ENCODE assay signal across 14 cellular contexts in the genomic region with DNA sequence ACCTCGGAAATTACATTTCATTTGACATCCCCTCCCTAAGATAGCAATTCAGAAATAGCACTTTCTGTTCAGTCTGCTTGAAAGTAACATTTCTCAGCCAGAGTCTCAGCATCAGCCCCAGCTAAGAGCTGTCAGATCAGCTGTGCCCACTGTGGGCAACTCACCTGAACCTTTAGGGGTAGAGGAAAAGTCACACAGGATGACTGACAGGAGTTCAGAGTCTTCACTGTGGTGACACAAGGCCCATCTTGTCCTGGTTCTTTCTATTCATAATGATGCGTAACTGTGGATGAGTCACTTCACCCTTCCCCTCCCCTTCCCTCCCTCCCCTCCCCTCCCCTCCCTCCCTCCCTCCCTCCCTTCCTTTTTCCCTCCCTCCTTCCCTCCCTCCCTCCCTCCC.
DNase-seq lines count a peak whose midpoint lies in the region; ATAC-seq, FAIRE-seq and TF ChIP-seq lines count a peak whose summit lies in the region.
"Had no signal": no experiment of that assay in that cellular context is flagged by ENCODE, and none has a peak within 500 bp of the region (broad histone marks: within the 10 kb centered on the region; RNA-seq: fewer than 3 reads in every experiment).

No MANE protein-coding gene starts in this region.

- WGBS in GM12878 (ENCODE audit: insufficient coverage, insufficient replicate concordance, low lambda C conversion rate, missing lambda C conversion rate), result 50% methylated on average over 2 of the region's 2 CpGs
- WGBS in psoas muscle, 3 donors, result 64 to 75% (median 70%) methylated on average over 2 of the region's 2 CpGs
- 71 to 80% methylated on average over 2 of the region's 2 CpGs for WGBS in thyroid gland, 2 donors

- H3K9me3 ChIP-seq in T-helper 17 cell (ENCODE audit: control insufficient read depth, low read length, poor library complexity, severe bottlenecking) (no peaks in the 10 kb centered on the region), GM12878 (replicated peaks; ENCODE audit: control insufficient read depth, insufficient read depth, low read length) (no peaks in the 10 kb centered on the region), psoas muscle (no peaks in the 10 kb centered on the region), thyroid gland (no peaks in the 10 kb centered on the region)
- H3K9me3 ChIP-seq: upper lobe of right lung had no signal

- no peaks in the 10 kb centered on the region for H3K36me3 Mint-ChIP-seq in T-helper 17 cell (ENCODE audit: low read depth)

- peaks cover 35% of the 10 kb centered on the region for H3K4me1 Mint-ChIP-seq in T-helper 17 cell

- in situ Hi-C loops in GM12878 (cut with MboI), result no loop called here

- TF ChIP-seq POLR2A in GM12878 (IDR thresholded peaks at IDR 0.05; ENCODE audit: low read depth, low read length) (no peak), thyroid gland (IDR thresholded peaks at IDR 0.05) (no peak)

- CTCF ChIA-PET in GM12878 (lab: Yijun Ruan, JAX), result interaction anchor here (1.0 to 9.4 kb wide), 6 partner anchors 8 to 104 kb away, joined by 3 to 75 read pairs (median 16); no protein-coding TSS in a partner anchor

- DNase-seq in stimulated activated CD4-positive, alpha-beta T cell treated with anti-CD3 and anti-CD28 coated beads, Interleukin-15, amount 100 ng/mL, for 24 hours, result peak; percentile 39
- DNase-seq in stimulated activated CD4-positive, alpha-beta T cell treated with anti-CD3 and anti-CD28 coated beads, Interleukin-2, amount 100 ng/mL, for 24 hours, result no peak
- DNase-seq in T-helper 17 cell, result no peak
- no peak for DNase-seq in GM12878 (ENCODE audit: low read depth, low spot score)
- peak; percentile 21 for DNase-seq in urothelium cell line (ENCODE audit: low spot score)
- DNase-seq in psoas muscle, result no peak
- no peak for DNase-seq in thyroid gland
- DNase-seq: AML-193, NCI-H526 treated with DMSO at 0.1 percent for 48 hours, SHP77, upper lobe of right lung had no signal

- TF ChIP-seq CTCF in GM12878 (IDR thresholded peaks at IDR 0.05 in 2 of 3, conservative IDR thresholded peaks at IDR 0.05 in 1 of 3; ENCODE audit: control insufficient read depth in 2 of 3, extremely low read depth in 1 of 3, insufficient read depth in 1 of 3, low read depth in 3 of 3, low read length in 3 of 3) (no peak), psoas muscle (IDR thresholded peaks at IDR 0.05) (no peak), thyroid gland (IDR thresholded peaks at IDR 0.05) (no peak)

- no peaks in the 10 kb centered on the region; the same call in 1 of the 2 replicates for H3K4me1 ChIP-seq in GM12878 (ENCODE audit: control insufficient read depth, insufficient read depth, low read length)
- H3K4me1 ChIP-seq in psoas muscle, result no peaks in the 10 kb centered on the region
- H3K4me1 ChIP-seq in thyroid gland, result no peaks in the 10 kb centered on the region
- H3K4me1 ChIP-seq: upper lobe of right lung had no signal

- no peak overlapping the region for H3K9ac ChIP-seq in GM12878 (ENCODE audit: control insufficient read depth, insufficient read depth, low read length)

- SMC1A ChIA-PET in GM12878 (lab: Charles Lee; ENCODE audit: uncharacterized antibody, unreplicated experiment), result interaction anchor here (1.9 to 47.0 kb wide), 5 partner anchors 10 to 97 kb away, joined by 6 to 1803 read pairs (median 199); no protein-coding TSS in a partner anchor

- H3K27me3 Mint-ChIP-seq in T-helper 17 cell, result no peaks in the 10 kb centered on the region

- peak overlapping the region; percentile 57 for H3K4me3 Mint-ChIP-seq in T-helper 17 cell

- no peak for TF ChIP-seq EP300 in GM12878 (IDR thresholded peaks at IDR 0.05; ENCODE audit: borderline replicate concordance in 1 of 2, control insufficient read depth in 1 of 2, low read depth in 2 of 2, low read length in 2 of 2)

- peak overlapping the region; percentile 52 for H2AFZ ChIP-seq in GM12878 (ENCODE audit: control insufficient read depth, low read depth, low read length)

- FAIRE-seq in GM12878 (lab: Jason Lieb, UNC) (no peak), urothelium cell line (lab: Jason Lieb, UNC) (no peak)
- FAIRE-seq: TTC549 had no signal

- POLR2A ChIA-PET in GM12878 (lab: Charles Lee), result interaction anchor here (0.9 to 20.1 kb wide), 9 partner anchors 9 to 97 kb away, joined by 3 to 367 read pairs (median 12); no protein-coding TSS in a partner anchor

- H3K27ac ChIP-seq in GM12878 (ENCODE audit: control insufficient read depth, insufficient read depth) (no peak overlapping the region), psoas muscle (no peak overlapping the region), thyroid gland (no peak overlapping the region)
- H3K27ac ChIP-seq: cardiac muscle cell, upper lobe of right lung had no signal

- no peak for TF ChIP-seq RAD21 in GM12878 (IDR thresholded peaks at IDR 0.05; ENCODE audit: insufficient read depth, low read depth, low read length)

- RAD21 ChIA-PET in GM12878 (lab: Charles Lee; ENCODE audit: unreplicated experiment), result interaction anchor here (1.6 to 22.5 kb wide), 7 partner anchors 7 to 97 kb away, joined by 5 to 737 read pairs (median 29); a partner anchor contains a TSS

- H3K27me3 ChIP-seq in GM12878 (replicated peaks in 1 of 2; ENCODE audit: control insufficient read depth in 2 of 2, insufficient read depth in 2 of 2, low read length in 1 of 2), result no peaks in the 10 kb centered on the region
- peaks cover 0 to 3% (median 3%) of the 10 kb centered on the region in 3 donors for H3K27me3 ChIP-seq in psoas muscle (ENCODE audit: insufficient read depth in 3 of 3, low read length in 2 of 3)
- H3K27me3 ChIP-seq in thyroid gland, result no peaks in the 10 kb centered on the region
- H3K27me3 ChIP-seq: cardiac muscle cell, upper lobe of right lung had no signal

- no peaks in the 10 kb centered on the region for H3K79me2 ChIP-seq in GM12878 (ENCODE audit: control insufficient read depth, insufficient read depth, low read length)

- H4K20me1 ChIP-seq in GM12878 (ENCODE audit: control insufficient read depth, insufficient read depth), result no peaks in the 10 kb centered on the region

- H3K27ac Mint-ChIP-seq in T-helper 17 cell, result peak overlapping the region; percentile 88

- H3K36me3 ChIP-seq in GM12878 (ENCODE audit: control insufficient read depth in 2 of 2, insufficient read depth in 2 of 2, low read length in 1 of 2) (no peaks in the 10 kb centered on the region), psoas muscle (ENCODE audit: insufficient read depth in 1 of 2, low read depth in 1 of 2) (no peaks in the 10 kb centered on the region), thyroid gland (no peaks in the 10 kb centered on the region)
- H3K36me3 ChIP-seq: cardiac muscle cell, upper lobe of right lung had no signal

- H3K4me2 ChIP-seq in GM12878 (ENCODE audit: control insufficient read depth, insufficient read depth), result peak overlapping the region; percentile 63; the same call in 1 of the 2 replicates

- no TSS peak for BruUV-seq in GM12878 (replicated peaks; lab: Mats Ljungman, UMichigan)

- H3K4me3 ChIP-seq in GM12878 (no peak overlapping the region), psoas muscle (no peak overlapping the region), thyroid gland (replicated peaks in 1 of 3) (no peak overlapping the region)
- H3K4me3 ChIP-seq: cardiac muscle cell, upper lobe of right lung had no signal

- intact Hi-C loops in GM12878 (cut with micrococcal nuclease; ENCODE audit: unreplicated experiment), result no loop called here
- intact Hi-C loops in psoas muscle (cut with DNase I), result no loop called here
- intact Hi-C loops in thyroid gland (cut with DNase I), result no loop called here

- ATAC-seq in T-helper 17 cell (peak; percentile 76), GM12878 (peak; percentile 67), psoas muscle (no peak), HG03175 (IDR thresholded peaks at IDR 0.05; ENCODE audit: unreplicated experiment) (no peak)
- ATAC-seq: upper lobe of right lung had no signal

TF ChIP-seq in GM12878, 131 proteins besides CTCF, POLR2A, EP300 and RAD21 (continues in another document):
- no peak for TF ChIP-seq ESRRA (IDR thresholded peaks at IDR 0.05; ENCODE audit: low read length)
- no peak for TF ChIP-seq NR2F1 (conservative IDR thresholded peaks at IDR 0.05)
- TF ChIP-seq MEF2B (IDR thresholded peaks at IDR 0.05; ENCODE audit: partially characterized antibody, poor library complexity, severe bottlenecking), result no peak
- TF ChIP-seq PAX5 (IDR thresholded peaks at IDR 0.05; ENCODE audit: borderline replicate concordance, low read depth, low read length), result no peak
- TF ChIP-seq MXI1 (IDR thresholded peaks at IDR 0.05; ENCODE audit: low read depth, low read length), result no peak
- TF ChIP-seq, protein P1, sequence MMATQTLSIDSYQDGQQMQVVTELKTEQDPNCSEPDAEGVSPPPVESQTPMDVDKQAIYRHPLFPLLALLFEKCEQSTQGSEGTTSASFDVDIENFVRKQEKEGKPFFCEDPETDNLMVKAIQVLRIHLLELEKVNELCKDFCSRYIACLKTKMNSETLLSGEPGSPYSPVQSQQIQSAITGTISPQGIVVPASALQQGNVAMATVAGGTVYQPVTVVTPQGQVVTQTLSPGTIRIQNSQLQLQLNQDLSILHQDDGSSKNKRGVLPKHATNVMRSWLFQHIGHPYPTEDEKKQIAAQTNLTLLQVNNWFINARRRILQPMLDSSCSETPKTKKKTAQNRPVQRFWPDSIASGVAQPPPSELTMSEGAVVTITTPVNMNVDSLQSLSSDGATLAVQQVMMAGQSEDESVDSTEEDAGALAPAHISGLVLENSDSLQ (IDR thresholded peaks at IDR 0.05), result peak; percentile 86
- no peak for TF ChIP-seq BMI1 (IDR thresholded peaks at IDR 0.05; ENCODE audit: borderline replicate concordance)
- TF ChIP-seq SIN3A (IDR thresholded peaks at IDR 0.05; ENCODE audit: low read depth, low read length), result no peak
- TF ChIP-seq, protein P2, sequence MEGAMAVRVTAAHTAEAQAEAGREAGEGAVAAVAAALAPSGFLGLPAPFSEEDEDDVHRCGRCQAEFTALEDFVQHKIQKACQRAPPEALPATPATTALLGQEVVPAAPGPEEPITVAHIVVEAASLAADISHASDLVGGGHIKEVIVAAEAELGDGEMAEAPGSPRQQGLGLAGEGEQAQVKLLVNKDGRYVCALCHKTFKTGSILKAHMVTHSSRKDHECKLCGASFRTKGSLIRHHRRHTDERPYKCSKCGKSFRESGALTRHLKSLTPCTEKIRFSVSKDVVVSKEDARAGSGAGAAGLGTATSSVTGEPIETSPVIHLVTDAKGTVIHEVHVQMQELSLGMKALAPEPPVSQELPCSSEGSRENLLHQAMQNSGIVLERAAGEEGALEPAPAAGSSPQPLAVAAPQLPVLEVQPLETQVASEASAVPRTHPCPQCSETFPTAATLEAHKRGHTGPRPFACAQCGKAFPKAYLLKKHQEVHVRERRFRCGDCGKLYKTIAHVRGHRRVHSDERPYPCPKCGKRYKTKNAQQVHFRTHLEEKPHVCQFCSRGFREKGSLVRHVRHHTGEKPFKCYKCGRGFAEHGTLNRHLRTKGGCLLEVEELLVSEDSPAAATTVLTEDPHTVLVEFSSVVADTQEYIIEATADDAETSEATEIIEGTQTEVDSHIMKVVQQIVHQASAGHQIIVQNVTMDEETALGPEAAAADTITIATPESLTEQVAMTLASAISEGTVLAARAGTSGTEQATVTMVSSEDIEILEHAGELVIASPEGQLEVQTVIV (IDR thresholded peaks at IDR 0.05; ENCODE audit: borderline replicate concordance, partially characterized antibody), result no peak
- TF ChIP-seq FOS (IDR thresholded peaks at IDR 0.05; ENCODE audit: borderline replicate concordance, extremely low read depth, insufficient read length), result no peak
- no peak for TF ChIP-seq HDAC2 (IDR thresholded peaks at IDR 0.05)

Comparison
In these comparisons a context has a peak if more than half of its experiments do, and no peak if none do; other contexts are left out.
1. DNase-seq: peak in stimulated activated CD4-positive, alpha-beta T cell treated with anti-CD3 and anti-CD28 coated beads, Interleukin-15, amount 100 ng/mL, for 24 hours (single experiment) and urothelium cell line (single experiment); none in stimulated activated CD4-positive, alpha-beta T cell treated with anti-CD3 and anti-CD28 coated beads, Interleukin-2, amount 100 ng/mL, for 24 hours (0 of 2), T-helper 17 cell (0 of 3), GM12878 (single experiment), psoas muscle (0 of 2) and thyroid gland (0 of 2).
2. ATAC-seq: peak in T-helper 17 cell (single experiment) and GM12878 (single experiment); none in psoas muscle (0 of 4) and HG03175 (single experiment).